12 cellular contexts compared by ENCODE assay signal in the genomic region with DNA sequence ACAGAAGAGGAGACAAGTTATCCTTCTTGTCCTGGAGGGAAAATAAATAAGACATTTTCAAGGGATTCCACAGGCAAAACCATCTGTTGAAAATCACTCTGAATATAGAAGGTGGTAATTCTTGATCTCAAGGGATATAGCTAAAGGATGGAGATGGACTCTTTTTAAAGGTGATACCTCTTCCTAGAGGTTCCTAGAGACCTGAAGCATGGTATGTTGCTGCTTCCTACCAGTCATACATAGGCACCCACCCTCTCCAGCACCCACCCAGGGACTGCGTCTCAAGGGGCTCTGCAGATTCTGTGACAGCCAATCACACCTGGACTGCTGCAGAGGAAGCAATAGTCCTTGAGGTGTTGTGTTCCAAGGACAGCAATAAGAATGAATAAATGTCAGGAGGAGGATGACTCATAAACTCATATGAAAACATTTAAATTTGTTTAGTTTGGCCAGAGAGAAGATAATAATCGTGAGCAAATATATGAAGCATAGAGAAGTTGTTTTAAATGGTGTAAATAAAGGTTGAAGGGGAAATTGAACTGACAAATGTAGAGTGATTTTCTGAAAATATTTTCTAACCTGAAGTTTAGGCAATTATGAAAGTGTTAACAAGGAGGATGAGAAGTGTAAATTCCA.
DNase-seq lines count a peak whose midpoint lies in the region; ATAC-seq, FAIRE-seq and TF ChIP-seq lines count a peak whose summit lies in the region.
"Had no signal": no experiment of that assay in that cellular context is flagged by ENCODE, and none has a peak within 500 bp of the region (broad histone marks: within the 10 kb centered on the region; RNA-seq: fewer than 3 reads in every experiment).

No MANE protein-coding gene starts in this region.

- 0 out of 6 replicates have a peak overlapping the region, but pooled peaks of 1 of the 2 experiments have one; percentile 26 for H3K27ac ChIP-seq in A549
- H3K27ac ChIP-seq: lower lobe of right lung, pancreas, PC-9 had no signal

- intact Hi-C loops in lower leg skin (cut with DNase I; ENCODE audit: low total_unique reads): no loop called here

- peaks cover 8% of the 10 kb centered on the region for H3K9me3 Mint-ChIP-seq in activated T-helper 17 cell treated with anti-CD3 and anti-CD28 coated beads, Interleukin-2, amount 50 U/mL, for 72 hours

- no peak overlapping the region for H3K4me3 Mint-ChIP-seq in activated T-helper 17 cell treated with anti-CD3 and anti-CD28 coated beads, Interleukin-2, amount 50 U/mL, for 72 hours
- H3K4me3 Mint-ChIP-seq: B cell had no signal

- no peaks in the 10 kb centered on the region for H3K36me3 Mint-ChIP-seq in activated T-helper 17 cell treated with anti-CD3 and anti-CD28 coated beads, Interleukin-2, amount 50 U/mL, for 72 hours (ENCODE audit: low read depth)

- TF ChIP-seq RAD21 in A549 (conservative IDR thresholded peaks at IDR 0.05 in 1 of 2, IDR thresholded peaks at IDR 0.05 in 1 of 2): no peak

- no peak for TF ChIP-seq POLR2A in A549 (IDR thresholded peaks at IDR 0.05; ENCODE audit: low read length)
- TF ChIP-seq POLR2A in lower leg skin (IDR thresholded peaks at IDR 0.05): no peak

- CTCF ChIA-PET in A549 (lab: Yijun Ruan, JAX) (interaction anchor here (0.5 to 2.2 kb wide), 28 partner anchors 8 to 1134 kb away, joined by 3 to 11 read pairs (median 3); no protein-coding TSS in a partner anchor), GM10248 (lab: Yijun Ruan, JAX) (interaction anchor here (0.6 to 3.4 kb wide), 29 partner anchors 8 to 1235 kb away, joined by 3 to 16 read pairs (median 3); no protein-coding TSS in a partner anchor)

- TF ChIP-seq CTCF in A549 (IDR thresholded peaks at IDR 0.05) (no peak), fibroblast of villous mesenchyme (IDR thresholded peaks at IDR 0.05; ENCODE audit: insufficient read depth, low read depth, low read length) (no peak), GM10248 (IDR thresholded peaks at IDR 0.05; ENCODE audit: control extremely low read depth, extremely low read depth, low read depth, missing control alignments) (no peak), lower leg skin (IDR thresholded peaks at IDR 0.05) (no peak)

- H3K4me1 ChIP-seq in A549: peaks cover 13% of the 10 kb centered on the region; the same call in 2 of the 3 replicates
- H3K4me1 ChIP-seq: lower lobe of right lung, pancreas had no signal

- H3K9me3 ChIP-seq in A549: peaks cover 9% of the 10 kb centered on the region; the same call in 2 of the 3 replicates
- H3K9me3 ChIP-seq: pancreas had no signal

- POLR2A ChIA-PET in A549 (lab: Yijun Ruan, JAX): no interaction called here
- POLR2A ChIA-PET in GM10248 (lab: Yijun Ruan, JAX): no interaction called here

- H3K27me3 Mint-ChIP-seq in activated T-helper 17 cell treated with anti-CD3 and anti-CD28 coated beads, Interleukin-2, amount 50 U/mL, for 72 hours: no peaks in the 10 kb centered on the region
- H3K27me3 Mint-ChIP-seq: B cell had no signal

- H3K27ac Mint-ChIP-seq in activated T-helper 17 cell treated with anti-CD3 and anti-CD28 coated beads, Interleukin-2, amount 50 U/mL, for 72 hours: peak overlapping the region; percentile 31
- H3K27ac Mint-ChIP-seq: B cell had no signal

- 43% methylated on average over 2 of the region's 2 CpGs for WGBS in A549 (ENCODE audit: missing lambda C conversion rate)
- 56 to 66% methylated on average over 2 of the region's 2 CpGs for WGBS in lower leg skin, 2 donors

- no peak for ATAC-seq in A549
- no peak for ATAC-seq in activated T-helper 17 cell treated with anti-CD3 and anti-CD28 coated beads, Interleukin-2, amount 50 U/mL, for 72 hours (replicated peaks)

- no peak overlapping the region for H3K4me3 ChIP-seq in A549
- no peak overlapping the region for H3K4me3 ChIP-seq in fibroblast of villous mesenchyme (ENCODE audit: low read depth, low read length)
- H3K4me3 ChIP-seq in lower leg skin (ENCODE audit: low read depth, poor library complexity, severe bottlenecking): no peak overlapping the region
- H3K4me3 ChIP-seq: lower lobe of right lung, pancreas, PC-9 had no signal

- TF ChIP-seq EP300 in A549 (IDR thresholded peaks at IDR 0.05): no peak

- peaks cover 10% of the 10 kb centered on the region for H3K4me1 Mint-ChIP-seq in activated T-helper 17 cell treated with anti-CD3 and anti-CD28 coated beads, Interleukin-2, amount 50 U/mL, for 72 hours

- DNase-seq in A549 (ENCODE audit: low read depth in 1 of 2, low spot score in 1 of 2) (no peak), HCEC 1CT (peak; percentile 42), fibroblast of villous mesenchyme (ENCODE audit: low read depth) (peak; percentile 38), GM10248 (ENCODE audit: extremely low spot score) (no peak), NCI-H128 (lab: John Stamatoyannopoulos, UW; ENCODE audit: unreplicated experiment) (no peak), lower leg skin (ENCODE audit: low spot score in 2 of 2) (no peak), GM03348 (ENCODE audit: low spot score) (no peak)
- DNase-seq: lower lobe of right lung had no signal

- no peak overlapping the region for H3K4me2 ChIP-seq in A549
- H3K4me2 ChIP-seq: PC-9 had no signal

- FAIRE-seq in A549 (lab: Jason Lieb, UNC): no peak

TF ChIP-seq in A549, 52 proteins besides CTCF, POLR2A, EP300 and RAD21:
- TF ChIP-seq HDAC2 (IDR thresholded peaks at IDR 0.05) (no peak), CHD4 (IDR thresholded peaks at IDR 0.05; ENCODE audit: borderline replicate concordance) (no peak), EHF (CRISPR knock-in tag; IDR thresholded peaks at IDR 0.05) (no peak), FOSL2 (IDR thresholded peaks at IDR 0.05) (no peak), FOSL2 (CRISPR knock-in tag; IDR thresholded peaks at IDR 0.05) (peak; percentile 33; the same call in 1 of the 2 replicates)

Comparison
In these comparisons a context has a peak if more than half of its experiments do, and no peak if none do; other contexts are left out.
1. DNase-seq: peak in HCEC 1CT (single experiment) and fibroblast of villous mesenchyme (single experiment); none in A549 (0 of 2), GM10248 (single experiment), NCI-H128 (single experiment), lower leg skin (0 of 2) and GM03348 (single experiment).